Comparison of ENCODE assay signal across 11 cellular contexts in genomic region chr3:138124689-138125420, GRCh38. TPM values are rescaled to one million over a fixed set of nuclear protein-coding genes. Genes with fewer than 3 reads are reported as not detected.
DNase-seq lines count a peak whose midpoint lies in the region; ATAC-seq and TF ChIP-seq lines count a peak whose summit lies in the region.
"Had no signal": no experiment of that assay in that cellular context is flagged by ENCODE, and none has a peak within 500 bp of the region (broad histone marks: within the 10 kb centered on the region; RNA-seq: fewer than 3 reads in every experiment).

No MANE protein-coding gene starts in this region.

- H3K4me1 ChIP-seq in SJCRH30 (peaks cover 24% of the 10 kb centered on the region), subcutaneous abdominal adipose tissue (ENCODE audit: control insufficient read depth in 5 of 5, insufficient read depth in 5 of 5, low read length in 5 of 5) (peaks cover 0 to 15% (median 6%) of the 10 kb centered on the region in 5 donors), PC-9 (replicated peaks; ENCODE audit: insufficient read depth) (no peaks in the 10 kb centered on the region)

- CTCF ChIA-PET in PC-9 (lab: Charles Lee) = no interaction called here

- no peak for TF ChIP-seq CTCF in fibroblast of the aortic adventitia (IDR thresholded peaks at IDR 0.05; ENCODE audit: insufficient read depth, low read length)
- TF ChIP-seq CTCF in PC-9 (conservative IDR thresholded peaks at IDR 0.05) = no peak

- no peaks in the 10 kb centered on the region for H3K9me2 ChIP-seq in PC-9 (ENCODE audit: insufficient read depth)

- BruUV-seq in PC-9 (replicated peaks; lab: Mats Ljungman, UMichigan) = no TSS peak

- POLR2A ChIA-PET in PC-9 (lab: Charles Lee; ENCODE audit: unreplicated experiment) = no interaction called here

- H3K27ac ChIP-seq in SJCRH30 (peak overlapping the region; percentile 49), subcutaneous abdominal adipose tissue (ENCODE audit: low read depth, low read length) (peak overlapping the region; percentile 39), PC-9 (no peak overlapping the region)

- no peak overlapping the region for H2AFZ ChIP-seq in PC-9

- no peaks in the 10 kb centered on the region for H3F3A ChIP-seq in PC-9 (ENCODE audit: insufficient read depth, low read depth)

- H3K27me3 ChIP-seq in H7 (ENCODE audit: control insufficient read depth, insufficient read depth, low read length) (no peaks in the 10 kb centered on the region), SJCRH30 (no peaks in the 10 kb centered on the region), subcutaneous abdominal adipose tissue (ENCODE audit: control insufficient read depth in 5 of 5, insufficient read depth in 4 of 5, low read length in 5 of 5) (no peaks in the 10 kb centered on the region), PC-9 (ENCODE audit: insufficient read depth, low read depth) (no peaks in the 10 kb centered on the region; the same call in 1 of the 2 replicates)

- no peaks in the 10 kb centered on the region for H4K20me1 ChIP-seq in PC-9 (ENCODE audit: insufficient read depth)

- DNase-seq in H7 = peak; percentile 44
- DNase-seq in SJCRH30 = peak; percentile 95 to 97
- DNase-seq in fibroblast of the aortic adventitia (ENCODE audit: low read depth) = peak; percentile 70
- DNase-seq in DMS 273 treated with DMSO at 0.1 percent for 48 hours (lab: John Stamatoyannopoulos, UW) = no peak
- DNase-seq in PC-9 = no peak
- DNase-seq: midbrain, NCI-H2171 treated with DMSO at 0.1 percent for 48 hours had no signal

- 0 out of 2 replicates have a peak, but pooled peaks cover 6% of the 10 kb centered on the region for H3K9me3 ChIP-seq in SJCRH30 (replicated peaks)
- peaks cover 0 to 3% (median 0%) of the 10 kb centered on the region in 5 donors for H3K9me3 ChIP-seq in subcutaneous abdominal adipose tissue (ENCODE audit: control insufficient read depth in 5 of 5, low read length in 5 of 5)
- H3K9me3 ChIP-seq in PC-9 (ENCODE audit: insufficient read depth, low read depth) = no peaks in the 10 kb centered on the region; the same call in 1 of the 2 replicates

- H3K36me3 ChIP-seq in H7 (replicated peaks; ENCODE audit: control insufficient read depth, insufficient read depth, low read length) (no peaks in the 10 kb centered on the region), SJCRH30 (no peaks in the 10 kb centered on the region), subcutaneous abdominal adipose tissue (ENCODE audit: control insufficient read depth in 5 of 5, insufficient read depth in 5 of 5, low read length in 5 of 5) (no peaks in the 10 kb centered on the region), PC-9 (ENCODE audit: low read depth) (no peaks in the 10 kb centered on the region)

- intact Hi-C loops in PC-9 (cut with micrococcal nuclease; ENCODE audit: unreplicated experiment) = no loop called here

- no peak overlapping the region for H3K9ac ChIP-seq in subcutaneous abdominal adipose tissue (ENCODE audit: low read length in 5 of 5)

- H3K79me2 ChIP-seq in PC-9 (ENCODE audit: low read depth) = no peaks in the 10 kb centered on the region

- H3K4me3 ChIP-seq in H7 (ENCODE audit: insufficient read depth, low read depth, low read length) (no peak overlapping the region), SJCRH30 (peak overlapping the region; percentile 41), fibroblast of the aortic adventitia (ENCODE audit: low read depth, low read length) (no peak overlapping the region), subcutaneous abdominal adipose tissue (ENCODE audit: low read depth in 1 of 5, low read length in 5 of 5) (no peak overlapping the region), PC-9 (no peak overlapping the region)

- no peak for ATAC-seq in HG03521 (IDR thresholded peaks at IDR 0.05; ENCODE audit: unreplicated experiment)

- H3K4me2 ChIP-seq in PC-9 = no peak overlapping the region

RNA-seq across cellular contexts. Expression of gene A4GNT, which starts 7.3 kb away (rescaled TPM):
- not detected in 2 replicates for total RNA-seq in H7 (2014; rRNA removed; shearing (Covaris generic))
- 0.16 TPM in 1 of 2 replicates, not detected in the other for total RNA-seq in SJCRH30 (2014; rRNA removed; shearing (Covaris generic))
- total RNA-seq in fibroblast of the aortic adventitia (ENCODE audit: low replicate concordance) (not detected in 2 replicates), PC-9 (2021) (not detected in 2 replicates)
- total RNA-seq: activated CD8-positive, alpha-beta memory T cell treated with anti-CD3 and anti-CD28 coated beads for 36 hours; subcutaneous adipose tissue had no signal

RNA-seq across cellular contexts. Expression of gene DZIP1L, which starts 9.4 kb away (rescaled TPM):
- 10.7 and 13.6 TPM in 2 replicates for total RNA-seq in H7 (2014; rRNA removed; shearing (Covaris generic))
- 11.0 and 19.7 TPM in 2 replicates for total RNA-seq in SJCRH30 (2014; rRNA removed; shearing (Covaris generic))
- total RNA-seq in fibroblast of the aortic adventitia (ENCODE audit: low replicate concordance) = 28.3 and 38.2 TPM in 2 replicates
- 2.3 and 6.1 TPM in 2 replicates for total RNA-seq in PC-9 (2021)

RNA-seq across cellular contexts. Expression of gene DBR1, which starts 49.9 kb away (rescaled TPM):
- 16.0 and 16.7 TPM in 2 replicates for total RNA-seq in H7 (2014; rRNA removed; shearing (Covaris generic))
- total RNA-seq in SJCRH30 (2014; rRNA removed; shearing (Covaris generic)) = 25.2 and 28.1 TPM in 2 replicates
- total RNA-seq in fibroblast of the aortic adventitia (ENCODE audit: low replicate concordance) (17.5 and 26.6 TPM in 2 replicates), PC-9 (2021) (17.4 and 18.4 TPM in 2 replicates)

Comparison
In these comparisons a context has a peak if more than half of its experiments do, and no peak if none do; other contexts are left out.
1. DNase-seq: peak in H7 (single experiment), SJCRH30 (2 of 2) and fibroblast of the aortic adventitia (single experiment); none in DMS 273 treated with DMSO at 0.1 percent for 48 hours (single experiment) and PC-9 (0 of 2).